Comparison of ENCODE assay signal across 10 cellular contexts in the genomic region with DNA sequence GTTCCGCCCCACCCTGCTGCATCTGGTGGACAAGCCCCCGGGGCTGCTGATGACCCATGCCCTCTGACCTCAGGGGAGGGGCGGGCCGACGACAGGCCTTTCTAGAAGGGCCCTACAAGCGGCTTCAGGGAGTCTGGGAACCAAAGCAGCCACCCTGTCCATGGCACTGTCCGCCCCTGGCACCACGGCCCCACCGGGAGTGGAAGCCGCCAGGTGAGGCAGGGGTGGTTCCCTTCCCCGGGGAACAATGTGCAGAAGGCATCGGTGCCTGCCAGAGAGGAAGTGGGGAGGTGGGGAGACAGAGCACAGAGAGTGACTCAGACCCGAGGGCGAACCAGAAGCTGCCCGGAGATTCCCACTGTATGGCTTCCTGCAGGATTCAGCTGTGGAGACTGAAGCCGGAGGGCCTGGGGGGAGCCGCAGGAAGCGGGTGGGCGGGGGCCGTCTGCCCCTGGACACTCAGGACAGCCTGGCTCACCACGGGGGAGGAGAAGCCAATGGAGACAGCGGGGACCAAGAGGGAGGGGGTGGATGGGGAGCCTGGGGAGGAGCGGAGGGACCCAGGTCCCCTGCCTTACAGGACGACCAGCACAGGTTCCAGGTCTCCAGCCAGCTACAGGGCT.
A peak's percentile ranks its signal among the peaks of the same experiment; 100 is the strongest.
DNase-seq lines count a peak whose midpoint lies in the region; ATAC-seq and TF ChIP-seq lines count a peak whose summit lies in the region.
"Had no signal": no experiment of that assay in that cellular context is flagged by ENCODE, and none has a peak within 500 bp of the region (broad histone marks: within the 10 kb centered on the region; RNA-seq: fewer than 3 reads in every experiment).

No MANE protein-coding gene starts in this region.

- no peak for TF ChIP-seq CTCF in left ventricle myocardium inferior (IDR thresholded peaks at IDR 0.05; ENCODE audit: borderline replicate concordance)

- H3K36me3 ChIP-seq in left ventricle myocardium inferior, result no peaks in the 10 kb centered on the region
- no peaks in the 10 kb centered on the region for H3K36me3 ChIP-seq in skeletal muscle satellite cell (ENCODE audit: insufficient read depth, low read length)

- intact Hi-C loops in left ventricle myocardium inferior (cut with micrococcal nuclease), result no loop called here

- peak; percentile 25 for DNase-seq in activated CD4-positive, CD25-positive, alpha-beta regulatory T cell treated with anti-CD3 and anti-CD28 coated beads, Interleukin-2, amount 50 U/mL, for 72 hours
- DNase-seq in RPMI7951 (ENCODE audit: low read depth) (peak; percentile 83), left ventricle myocardium inferior (no peak), NCI-H1694 treated with DMSO at 0.1 percent for 48 hours (lab: John Stamatoyannopoulos, UW) (no peak), SIG-M5 (lab: John Stamatoyannopoulos, UW) (no peak)
- DNase-seq: CD4-positive, alpha-beta memory T cell had no signal

- H3K4me1 ChIP-seq in left ventricle myocardium inferior (peaks cover 23% of the 10 kb centered on the region), skeletal muscle satellite cell (ENCODE audit: control insufficient read depth, insufficient read depth, low read length) (peaks cover 20% of the 10 kb centered on the region)

- H3K4me2 ChIP-seq in skeletal muscle satellite cell (ENCODE audit: low read length), result peak overlapping the region; percentile 96

- H3K9me3 ChIP-seq in left ventricle myocardium inferior (replicated peaks) (no peaks in the 10 kb centered on the region), skeletal muscle satellite cell (replicated peaks; ENCODE audit: low read length) (no peaks in the 10 kb centered on the region)
- H3K9me3 ChIP-seq: testis had no signal

- no peak overlapping the region for H3K27ac ChIP-seq in left ventricle myocardium inferior (replicated peaks)
- H3K27ac ChIP-seq: testis had no signal

- H3K4me3 ChIP-seq in left ventricle myocardium inferior (peak overlapping the region; percentile 55), skeletal muscle satellite cell (ENCODE audit: low read length) (peak overlapping the region; percentile 60)

- peak overlapping the region; percentile 43 for H3K9ac ChIP-seq in skeletal muscle satellite cell (ENCODE audit: low read depth, low read length)

- ATAC-seq in activated CD4-positive, CD25-positive, alpha-beta regulatory T cell treated with anti-CD3 and anti-CD28 coated beads, Interleukin-2, amount 50 U/mL, for 24 hours, result no peak
- no peak for ATAC-seq in HG02840 (IDR thresholded peaks at IDR 0.05; ENCODE audit: low FRiP score, unreplicated experiment)

- H3K27me3 ChIP-seq in left ventricle myocardium inferior (ENCODE audit: low read depth) (peaks cover 93% of the 10 kb centered on the region), skeletal muscle satellite cell (ENCODE audit: control insufficient read depth, insufficient read depth, low read length) (peaks cover 52% of the 10 kb centered on the region)
- H3K27me3 ChIP-seq: testis had no signal

Comparison
In these comparisons a context has a peak if more than half of its experiments do, and no peak if none do; other contexts are left out.
1. DNase-seq: peak in activated CD4-positive, CD25-positive, alpha-beta regulatory T cell treated with anti-CD3 and anti-CD28 coated beads, Interleukin-2, amount 50 U/mL, for 72 hours (single experiment) and RPMI7951 (single experiment); none in left ventricle myocardium inferior (single experiment), NCI-H1694 treated with DMSO at 0.1 percent for 48 hours (single experiment) and SIG-M5 (single experiment).